Comparison of ENCODE assay signal across 11 cellular contexts in genomic region chr2:221103930-221104329, GRCh38.
A peak's percentile ranks its signal among the peaks of the same experiment; 100 is the strongest.
DNase-seq lines count a peak whose midpoint lies in the region; ATAC-seq and TF ChIP-seq lines count a peak whose summit lies in the region.
"Had no signal": no experiment of that assay in that cellular context is flagged by ENCODE, and none has a peak within 500 bp of the region (broad histone marks: within the 10 kb centered on the region; RNA-seq: fewer than 3 reads in every experiment).

No MANE protein-coding gene starts in this region.

- intact Hi-C loops in A673 (cut with micrococcal nuclease; ENCODE audit: unreplicated experiment) = loop anchor here (10.0 kb wide), 1 partner anchor 471 kb away; the partner anchor contains the start of gene EPHA4
- intact Hi-C loops in heart left ventricle (cut with DNase I) = loop anchor here in 9 of 10 donors (1.0 to 10.0 kb wide), 11 partner anchors 121 to 471 kb away; partner anchors contain the start of gene EPHA4 (in 7 of the 9)
- intact Hi-C loops in posterior cingulate gyrus (cut with DNase I) = no loop called here

- H3K27ac ChIP-seq in A673 (ENCODE audit: low read depth, low read length, poor library complexity, severe bottlenecking) (no peak overlapping the region), heart left ventricle (peak overlapping the region in 11 of 12 donors; percentile 9 to 72 (median 61)), tibial nerve (peak overlapping the region in 1 of 4 donors; percentile 22)
- H3K27ac ChIP-seq in effector memory CD4-positive, alpha-beta T cell (ENCODE audit: insufficient read depth, low read length, poor library complexity, severe bottlenecking) = no peak overlapping the region
- H3K27ac ChIP-seq: adrenal gland had no signal

- TF ChIP-seq EP300 in tibial nerve (IDR thresholded peaks at IDR 0.05) = no peak

- H3K4me3 ChIP-seq in A673 (ENCODE audit: low read depth, low read length, poor library complexity, severe bottlenecking) (no peak overlapping the region), adipocyte (ENCODE audit: low read length) (peak overlapping the region; percentile 53), heart left ventricle (peak overlapping the region in 7 of 12 donors; percentile 4 to 25 (median 23)), tibial nerve (no peak overlapping the region)
- H3K4me3 ChIP-seq in effector memory CD4-positive, alpha-beta T cell (ENCODE audit: insufficient read depth, low read depth, low read length, poor library complexity, severe bottlenecking) = no peak overlapping the region
- H3K4me3 ChIP-seq: adrenal gland had no signal

- DNase-seq in A673 (ENCODE audit: low spot score) (peak; percentile 35), adipocyte (ENCODE audit: low read depth) (no peak), heart left ventricle (peak in 4 of 5 donors; percentile 24 to 59 (median 35)), posterior cingulate gyrus (peak in 6 of 10 donors; percentile 4 to 85 (median 50)), tibial nerve (ENCODE audit: low spot score in 2 of 2) (no peak)
- no peak for DNase-seq in effector memory CD4-positive, alpha-beta T cell
- DNase-seq: activated T-cell treated with anti-CD3 and anti-CD28 coated beads, Interleukin-2, amount 50 U/mL, for 24 hours; NCI-H2227 treated with DMSO at 0.1 percent for 48 hours had no signal

- ATAC-seq in heart left ventricle (peak; percentile 38 to 84 (median 68)), HG02678 (IDR thresholded peaks at IDR 0.05; ENCODE audit: unreplicated experiment) (no peak), HG02623 (IDR thresholded peaks at IDR 0.05; ENCODE audit: unreplicated experiment) (no peak)

- H3K9me3 ChIP-seq in A673 (ENCODE audit: low read depth, low read length, poor library complexity, severe bottlenecking) = no peaks in the 10 kb centered on the region
- no peaks in the 10 kb centered on the region for H3K9me3 ChIP-seq in adipocyte (ENCODE audit: control insufficient read depth, low read length)
- no peaks in the 10 kb centered on the region for H3K9me3 ChIP-seq in heart left ventricle
- H3K9me3 ChIP-seq in tibial nerve = no peaks in the 10 kb centered on the region
- no peaks in the 10 kb centered on the region for H3K9me3 ChIP-seq in effector memory CD4-positive, alpha-beta T cell (ENCODE audit: control insufficient read depth, low read length)
- H3K9me3 ChIP-seq: adrenal gland had no signal

- TF ChIP-seq POLR2A in heart left ventricle (IDR thresholded peaks at IDR 0.05) = no peak
- no peak for TF ChIP-seq POLR2A in tibial nerve (IDR thresholded peaks at IDR 0.05)

- H3K36me3 ChIP-seq in A673 (ENCODE audit: insufficient read depth, low read length, poor library complexity, severe bottlenecking) (no peaks in the 10 kb centered on the region), adipocyte (ENCODE audit: control insufficient read depth, insufficient read depth, low read length, severe bottlenecking) (no peaks in the 10 kb centered on the region), heart left ventricle (no peaks in the 10 kb centered on the region), tibial nerve (no peaks in the 10 kb centered on the region)
- H3K36me3 ChIP-seq in effector memory CD4-positive, alpha-beta T cell (ENCODE audit: control insufficient read depth, insufficient read depth, low read length) = no peaks in the 10 kb centered on the region
- H3K36me3 ChIP-seq: adrenal gland had no signal

- 31 to 39% (median 32%) methylated on average over 5 of the region's 5 CpGs for WGBS in heart left ventricle, 4 donors
- WGBS in tibial nerve, 2 donors = 69 to 75% methylated on average over 5 of the region's 5 CpGs

- CTCF ChIA-PET in A673 (lab: Charles Lee) = no interaction called here

- POLR2A ChIA-PET in A673 (lab: Charles Lee; ENCODE audit: low non-redundant PET) = no interaction called here

- H3K27me3 ChIP-seq in A673 (replicated peaks; ENCODE audit: insufficient read depth, low read depth, low read length, poor library complexity) = no peaks in the 10 kb centered on the region
- H3K27me3 ChIP-seq in adipocyte (replicated peaks; ENCODE audit: control insufficient read depth, insufficient read depth, low read length) = no peaks in the 10 kb centered on the region
- H3K27me3 ChIP-seq in heart left ventricle = no peaks in the 10 kb centered on the region
- no peaks in the 10 kb centered on the region for H3K27me3 ChIP-seq in tibial nerve
- H3K27me3 ChIP-seq in effector memory CD4-positive, alpha-beta T cell (replicated peaks; ENCODE audit: control insufficient read depth, insufficient read depth, low read length, poor library complexity, severe bottlenecking) = no peaks in the 10 kb centered on the region
- H3K27me3 ChIP-seq: adrenal gland had no signal

- TF ChIP-seq CTCF in A673 (conservative IDR thresholded peaks at IDR 0.05; ENCODE audit: low read depth, low read length) (no peak), heart left ventricle (IDR thresholded peaks at IDR 0.05) (no peak), tibial nerve (IDR thresholded peaks at IDR 0.05) (no peak)

- H3K4me1 ChIP-seq in A673 (ENCODE audit: insufficient read depth, low read length, poor library complexity, severe bottlenecking) (peaks cover 14% of the 10 kb centered on the region), adipocyte (ENCODE audit: control insufficient read depth, insufficient read depth, low read length) (peaks cover 17% of the 10 kb centered on the region), heart left ventricle (peaks cover 0 to 28% (median 16%) of the 10 kb centered on the region in 12 donors), tibial nerve (peaks cover 0 to 12% (median 0%) of the 10 kb centered on the region in 4 donors)
- no peaks in the 10 kb centered on the region for H3K4me1 ChIP-seq in effector memory CD4-positive, alpha-beta T cell (ENCODE audit: control insufficient read depth, insufficient read depth, low read length, poor library complexity, severe bottlenecking)

- no TSS peak for BruUV-seq in A673 (replicated peaks; lab: Mats Ljungman, UMichigan)

- H3K9ac ChIP-seq in adipocyte (ENCODE audit: low read length) = peak overlapping the region; percentile 33

Comparison
In these comparisons a context has a peak if more than half of its experiments do, and no peak if none do; other contexts are left out.
1. DNase-seq: peak in A673 (single experiment), heart left ventricle (4 of 5) and posterior cingulate gyrus (6 of 10); none in adipocyte (single experiment), tibial nerve (0 of 2) and effector memory CD4-positive, alpha-beta T cell (0 of 3).
2. H3K27ac ChIP-seq: peak in heart left ventricle (11 of 12); none in A673 (single experiment) and effector memory CD4-positive, alpha-beta T cell (single experiment).
3. H3K4me3 ChIP-seq: peak in adipocyte (single experiment) and heart left ventricle (7 of 12); none in A673 (single experiment), tibial nerve (0 of 4) and effector memory CD4-positive, alpha-beta T cell (single experiment).
4. ATAC-seq: peak in heart left ventricle (4 of 4); none in HG02678 (single experiment) and HG02623 (single experiment).